ENCODE assay signal across 19 cellular contexts in genomic region chr7:93751421-93751820, GRCh38.
"Had no signal": no experiment of that assay in that cellular context is flagged by ENCODE, and none has a peak within 500 bp of the region (broad histone marks: within the 10 kb centered on the region; RNA-seq: fewer than 3 reads in every experiment).

No MANE protein-coding gene starts in this region.

- H3K4me3 ChIP-seq: colonic mucosa, esophagus squamous epithelium, gastroesophageal sphincter, left ventricle myocardium inferior, lower lobe of right lung, smooth muscle cell, suprapubic skin, thyroid gland, uterus had no signal

- DNase-seq: colonic mucosa; esophagus squamous epithelium; foreskin fibroblast; glutamatergic neuron; left ventricle myocardium inferior; lower lobe of right lung; midbrain; naive thymus-derived CD4-positive, alpha-beta T cell; nephron progenitor cell; posterior cingulate gyrus; right cardiac atrium; stimulated activated CD4-positive, alpha-beta T cell treated with anti-CD3 and anti-CD28 coated beads, Interleukin-2, amount 100 ng/mL, for 48 hours; stimulated activated naive CD8-positive, alpha-beta T cell treated with anti-CD3 and anti-CD28 coated beads, Interleukin-15, Interleukin-2, amounts not matched to agents 100 U/mL and 50 U/mL, for 24 hours; thyroid gland; uterus had no signal

- H3K27me3 ChIP-seq: colonic mucosa, esophagus squamous epithelium, gastroesophageal sphincter, neutrophil, suprapubic skin, thyroid gland, uterus had no signal

- H3K4me2 ChIP-seq: smooth muscle cell had no signal

- H3K4me1 ChIP-seq: colonic mucosa, esophagus squamous epithelium, gastroesophageal sphincter, left ventricle myocardium inferior, lower lobe of right lung, suprapubic skin, thyroid gland, uterus had no signal

- H3K27ac ChIP-seq: colonic mucosa, esophagus squamous epithelium, gastroesophageal sphincter, left ventricle myocardium inferior, lower lobe of right lung, neutrophil, suprapubic skin, thyroid gland, uterus had no signal

- H3K9me3 ChIP-seq: colonic mucosa, esophagus squamous epithelium, gastroesophageal sphincter, lower lobe of right lung, neutrophil, suprapubic skin, thyroid gland, uterus had no signal

- H3K36me3 ChIP-seq: colonic mucosa, esophagus squamous epithelium, gastroesophageal sphincter, left ventricle myocardium inferior, lower lobe of right lung, neutrophil, suprapubic skin, thyroid gland, uterus had no signal

- ATAC-seq: gastroesophageal sphincter; lower lobe of right lung; naive thymus-derived CD4-positive, alpha-beta T cell; right cardiac atrium; stimulated activated naive CD8-positive, alpha-beta T cell treated with anti-CD3 and anti-CD28 coated beads, Interleukin-15, Interleukin-2, amounts not matched to agents 100 U/mL and 50 U/mL, for 24 hours had no signal
